ENCODE assay signal across 10 cellular contexts in genomic region chr5:139276426-139276825, GRCh38. TPM values are rescaled to one million over a fixed set of nuclear protein-coding genes. Genes with fewer than 3 reads are reported as not detected.
DNase-seq lines count a peak whose midpoint lies in the region; ATAC-seq, FAIRE-seq and TF ChIP-seq lines count a peak whose summit lies in the region.
"Had no signal": no experiment of that assay in that cellular context is flagged by ENCODE, and none has a peak within 500 bp of the region (broad histone marks: within the 10 kb centered on the region; RNA-seq: fewer than 3 reads in every experiment).

No MANE protein-coding gene starts in this region.

- H3K79me2 ChIP-seq in HCT116 (ENCODE audit: insufficient read depth, low read length) = peaks cover 76% of the 10 kb centered on the region

- TF ChIP-seq CTCF in HCT116 (IDR thresholded peaks at IDR 0.05 in 2 of 3, conservative IDR thresholded peaks at IDR 0.05 in 1 of 3; ENCODE audit: borderline replicate concordance in 1 of 3, insufficient read depth in 1 of 3, low read depth in 2 of 3, low read length in 2 of 3) (no peak), neural crest cell (conservative IDR thresholded peaks at IDR 0.05) (no peak), D721Med (IDR thresholded peaks at IDR 0.05; ENCODE audit: insufficient read depth, missing control alignments) (no peak)

- CTCF ChIA-PET in CD8-positive, alpha-beta memory T cell (lab: Charles Lee) = interaction anchor here (0.8 to 1.7 kb wide), 4 partner anchors 19 to 65 kb away, joined by 3 to 5 read pairs (median 4); partner anchors contain the start of gene PAIP2
- CTCF ChIA-PET in HCT116 (lab: Charles Lee) = interaction anchor here (1.3 to 1.4 kb wide), 2 partner anchors 116 to 697 kb away, joined by 4 read pairs; no protein-coding TSS in a partner anchor

- peak overlapping the region in 4 of 7 donors; percentile 63 to 76 (median 71) for H3K4me3 Mint-ChIP-seq in CD8-positive, alpha-beta memory T cell
- H3K4me3 Mint-ChIP-seq in activated naive CD8-positive, alpha-beta T cell = peak overlapping the region; percentile 95
- peak overlapping the region; percentile 90 for H3K4me3 Mint-ChIP-seq in neural crest cell

- H3K4me2 ChIP-seq in HCT116 (ENCODE audit: low read length) = peak overlapping the region; percentile 95

- H3K36me3 Mint-ChIP-seq in CD8-positive, alpha-beta memory T cell = peaks cover 0 to 25% (median 0%) of the 10 kb centered on the region in 3 donors
- peaks cover 21% of the 10 kb centered on the region for H3K36me3 Mint-ChIP-seq in activated naive CD8-positive, alpha-beta T cell
- peaks cover 3% of the 10 kb centered on the region for H3K36me3 Mint-ChIP-seq in neural crest cell (ENCODE audit: low read depth)

- ATAC-seq in HCT116 = no peak
- ATAC-seq in GM21786 (IDR thresholded peaks at IDR 0.05; ENCODE audit: unreplicated experiment) = no peak
- no peak for ATAC-seq in GM19397 (IDR thresholded peaks at IDR 0.05; ENCODE audit: unreplicated experiment)
- ATAC-seq in HG03196 (IDR thresholded peaks at IDR 0.05; ENCODE audit: unreplicated experiment) = no peak

- intact Hi-C loops in HCT116 (cut with micrococcal nuclease) = no loop called here

- TF ChIP-seq RAD21 in HCT116 (IDR thresholded peaks at IDR 0.05; ENCODE audit: low read depth) = no peak

- peak overlapping the region; percentile 95 for H3K9ac ChIP-seq in HCT116 (ENCODE audit: low read length)

- H2AFZ ChIP-seq in HCT116 (ENCODE audit: low read depth, low read length, poor library complexity, severe bottlenecking) = no peak overlapping the region

- H3K9me3 ChIP-seq in CD8-positive, alpha-beta memory T cell (ENCODE audit: low read length) = no peaks in the 10 kb centered on the region
- H3K9me3 ChIP-seq in HCT116 (ENCODE audit: control insufficient read depth in 1 of 2, insufficient read depth in 1 of 2, low read depth in 1 of 2, low read length in 2 of 2) = no peaks in the 10 kb centered on the region

- H3K27me3 Mint-ChIP-seq in CD8-positive, alpha-beta memory T cell = peaks cover 0 to 3% of the 10 kb centered on the region in 2 donors
- no peaks in the 10 kb centered on the region for H3K27me3 Mint-ChIP-seq in activated naive CD8-positive, alpha-beta T cell
- peaks cover 4% of the 10 kb centered on the region for H3K27me3 Mint-ChIP-seq in neural crest cell (ENCODE audit: low read depth)

- H3K27ac Mint-ChIP-seq in CD8-positive, alpha-beta memory T cell = peak overlapping the region in 2 of 8 donors; percentile 24 to 62
- peak overlapping the region; percentile 64 for H3K27ac Mint-ChIP-seq in activated naive CD8-positive, alpha-beta T cell
- H3K27ac Mint-ChIP-seq in neural crest cell (ENCODE audit: unreplicated experiment) = no peak overlapping the region

- no peaks in the 10 kb centered on the region for H3K9me3 Mint-ChIP-seq in CD8-positive, alpha-beta memory T cell
- no peaks in the 10 kb centered on the region for H3K9me3 Mint-ChIP-seq in activated naive CD8-positive, alpha-beta T cell (ENCODE audit: low read depth)
- H3K9me3 Mint-ChIP-seq in neural crest cell = no peaks in the 10 kb centered on the region

- FAIRE-seq in D721Med (lab: Jason Lieb, UNC) = no peak

- H3K27ac ChIP-seq in CD8-positive, alpha-beta memory T cell (ENCODE audit: low read depth, low read length) = no peak overlapping the region
- H3K27ac ChIP-seq in HCT116 (ENCODE audit: low read depth, low read length) = peak overlapping the region; percentile 86

- H3K9me2 ChIP-seq in HCT116 (ENCODE audit: insufficient read depth) = no peaks in the 10 kb centered on the region

- peaks cover 47% of the 10 kb centered on the region for H3K4me1 ChIP-seq in CD8-positive, alpha-beta memory T cell (ENCODE audit: insufficient read depth, low read length)
- H3K4me1 ChIP-seq in HCT116 (ENCODE audit: control insufficient read depth in 1 of 2, insufficient read depth in 2 of 2, low read length in 2 of 2) = peaks cover 37 to 59% of the 10 kb centered on the region in 2 experiments

- peaks cover 5% of the 10 kb centered on the region for H3K36me3 ChIP-seq in CD8-positive, alpha-beta memory T cell (ENCODE audit: insufficient read depth, low read length)
- H3K36me3 ChIP-seq in HCT116 (ENCODE audit: control insufficient read depth in 1 of 2, insufficient read depth in 2 of 2, low read length in 2 of 2) = peaks cover 35 to 67% of the 10 kb centered on the region in 2 experiments

- no peak overlapping the region for H3K4me3 ChIP-seq in CD8-positive, alpha-beta memory T cell (ENCODE audit: low read length)
- H3K4me3 ChIP-seq in HCT116 (replicated peaks in 1 of 2; ENCODE audit: low read depth in 1 of 2, low read length in 2 of 2) = peak overlapping the region; percentile 87 to 89

- H3K27me3 ChIP-seq in CD8-positive, alpha-beta memory T cell (ENCODE audit: insufficient read depth, low read length, poor library complexity, severe bottlenecking) = no peaks in the 10 kb centered on the region
- no peaks in the 10 kb centered on the region for H3K27me3 ChIP-seq in HCT116 (ENCODE audit: insufficient read depth, low read length)

- peaks cover 22% of the 10 kb centered on the region; the same call in 1 of the 2 replicates for H4K20me1 ChIP-seq in HCT116 (ENCODE audit: insufficient read depth)

- RAD21 ChIA-PET in HCT116 (lab: Charles Lee; ENCODE audit: low non-redundant PET in 1 of 2, low total read pairs in 2 of 2, uncharacterized antibody in 2 of 2, unreplicated experiment in 2 of 2) = no interaction called here

- BruUV-seq in HCT116 (replicated peaks; lab: Mats Ljungman, UMichigan) = no TSS peak

- H3K4me1 Mint-ChIP-seq in CD8-positive, alpha-beta memory T cell = peaks cover 48 to 67% (median 54%) of the 10 kb centered on the region in 3 donors
- H3K4me1 Mint-ChIP-seq in activated naive CD8-positive, alpha-beta T cell (ENCODE audit: low read depth) = peaks cover 62% of the 10 kb centered on the region
- peaks cover 54% of the 10 kb centered on the region for H3K4me1 Mint-ChIP-seq in neural crest cell

- no peak for TF ChIP-seq POLR2A in HCT116 (IDR thresholded peaks at IDR 0.05; ENCODE audit: borderline replicate concordance, extremely low read depth, insufficient read depth, insufficient read length)

- POLR2A ChIA-PET in CD8-positive, alpha-beta memory T cell (lab: Charles Lee) = interaction anchor here (1.0 to 2.7 kb wide), 2 partner anchors 18 to 701 kb away, joined by 4 to 24 read pairs; partner anchors contain the start of gene MATR3
- POLR2A ChIA-PET in HCT116 (lab: Charles Lee) = interaction anchor here (1.2 to 2.6 kb wide), 4 partner anchors 9 to 115 kb away, joined by 3 to 11 read pairs (median 8); partner anchors contain the start of gene MATR3

- no peak for DNase-seq in CD8-positive, alpha-beta memory T cell
- DNase-seq in HCT116 (ENCODE audit: low read depth, low spot score) = no peak
- DNase-seq in neural crest cell (ENCODE audit: low read depth, low spot score) = no peak
- DNase-seq in D721Med (ENCODE audit: insufficient read length, low spot score) = no peak
- DNase-seq: EL, NCI-H526 treated with DMSO at 0.1 percent for 48 hours had no signal

TF ChIP-seq in HCT116, 20 proteins besides CTCF, POLR2A, EP300 and RAD21 (continues in another document):
- no peak for TF ChIP-seq YY1 (IDR thresholded peaks at IDR 0.05; ENCODE audit: extremely low read depth, insufficient replicate concordance, low read depth, low read length)
- no peak for TF ChIP-seq EGR1 (IDR thresholded peaks at IDR 0.05; ENCODE audit: low read depth)
- TF ChIP-seq TCF7L2 (IDR thresholded peaks at IDR 0.05; ENCODE audit: borderline replicate concordance, extremely low read depth, insufficient read depth, insufficient read length) = no peak
- TF ChIP-seq JUND (IDR thresholded peaks at IDR 0.05) = no peak
- no peak for TF ChIP-seq REST (IDR thresholded peaks at IDR 0.05; ENCODE audit: low read depth)
- no peak for TF ChIP-seq ZBTB33 (IDR thresholded peaks at IDR 0.05; ENCODE audit: extremely low read depth, insufficient replicate concordance, low read length)

RNA-seq across cellular contexts. Expression of gene MATR3, which starts 17.1 kb away (rescaled TPM):
- 100 to 1,000 TPM; 184 to 199 TPM for total RNA-seq in CD8-positive, alpha-beta memory T cell
- 364 TPM for polyA plus RNA-seq in CD8-positive, alpha-beta memory T cell
- total RNA-seq in HCT116 (2021; ENCODE audit: unreplicated experiment) = 123 TPM
- polyA plus RNA-seq in HCT116 (2012) = 64.6 and 94.3 TPM in 2 replicates
- 321 and 329 TPM in 2 replicates for total RNA-seq in neural crest cell
